Comparison of ENCODE assay signal across 1 cellular context in genomic region chr7:27606270-27607209, GRCh38.
TF ChIP-seq lines count a peak whose summit lies in the region.

No MANE protein-coding gene starts in this region.

TF ChIP-seq in HepG2, 621 proteins besides CTCF, POLR2A, EP300 and RAD21 (continued from another document):
- TF ChIP-seq PRDM15 (CRISPR knock-in tag; IDR thresholded peaks at IDR 0.05) (peak; percentile 72), ZBTB37 (CRISPR knock-in tag; IDR thresholded peaks at IDR 0.05) (peak; percentile 65; the same call in 1 of the 2 replicates), ARID3A (IDR thresholded peaks at IDR 0.05; ENCODE audit: low read depth, low read length) (peak; percentile 55; the same call in 1 of the 2 replicates), ZBTB7B (CRISPR knock-in tag; IDR thresholded peaks at IDR 0.05) (peak; percentile 85), NR2F6 (IDR thresholded peaks at IDR 0.05) (peak; percentile 59), NR2F6 (CRISPR knock-in tag; IDR thresholded peaks at IDR 0.05) (peak; percentile 58; the same call in 1 of the 2 replicates), HNF4G (IDR thresholded peaks at IDR 0.05; ENCODE audit: borderline replicate concordance, low read depth, low read length) (peak; percentile 40; the same call in 1 of the 2 replicates), HNF4G (CRISPR knock-in tag; IDR thresholded peaks at IDR 0.05; ENCODE audit: borderline replicate concordance, low read depth) (no peak), NCOA2 (CRISPR knock-in tag; IDR thresholded peaks at IDR 0.05) (peak; percentile 31; the same call in 1 of the 2 replicates), HDAC2 (CRISPR knock-in tag; IDR thresholded peaks at IDR 0.05) (peak; percentile 8; the same call in 1 of the 2 replicates), ZNF784 (CRISPR knock-in tag; IDR thresholded peaks at IDR 0.05; ENCODE audit: borderline replicate concordance) (0 out of 2 replicates have a peak, but pooled peaks have one; percentile 42), ZSCAN30 (CRISPR knock-in tag; IDR thresholded peaks at IDR 0.05) (no peak), RERE (CRISPR knock-in tag; IDR thresholded peaks at IDR 0.05; ENCODE audit: low read depth) (no peak), ZNF468 (CRISPR knock-in tag; IDR thresholded peaks at IDR 0.05) (no peak), ATF3 (CRISPR knock-in tag; IDR thresholded peaks at IDR 0.05) (no peak), RARA (CRISPR knock-in tag; IDR thresholded peaks at IDR 0.05) (peak; percentile 52), NR2F2 (IDR thresholded peaks at IDR 0.05; ENCODE audit: borderline replicate concordance, low read depth) (peak; percentile 33; the same call in 1 of the 2 replicates), DMAP1 (CRISPR knock-in tag; IDR thresholded peaks at IDR 0.05) (peak; percentile 12; the same call in 1 of the 2 replicates), NCOR1 (IDR thresholded peaks at IDR 0.05; ENCODE audit: borderline replicate concordance, low read length) (peak; percentile 64; the same call in 1 of the 2 replicates), PATZ1 (CRISPR knock-in tag; IDR thresholded peaks at IDR 0.05) (peak; percentile 36; the same call in 1 of the 2 replicates), SOX6 (IDR thresholded peaks at IDR 0.05) (no peak), SOX6 (CRISPR knock-in tag; IDR thresholded peaks at IDR 0.05) (peak; percentile 35; the same call in 1 of the 2 replicates), BCL6 (CRISPR knock-in tag; IDR thresholded peaks at IDR 0.05) (peak; percentile 16; the same call in 1 of the 2 replicates), KDM6A (CRISPR knock-in tag; IDR thresholded peaks at IDR 0.05; ENCODE audit: low read depth) (peak; percentile 11; the same call in 1 of the 2 replicates), ZNF740 (CRISPR knock-in tag; IDR thresholded peaks at IDR 0.05) (peak; percentile 57; the same call in 1 of the 2 replicates), TFE3 (CRISPR knock-in tag; IDR thresholded peaks at IDR 0.05) (no peak), CREM (IDR thresholded peaks at IDR 0.05) (peak; percentile 28; the same call in 1 of the 2 replicates), CREM (CRISPR knock-in tag; IDR thresholded peaks at IDR 0.05) (no peak), TCF7 (IDR thresholded peaks at IDR 0.05; ENCODE audit: low read depth) (peak; percentile 71), CEBPG (CRISPR knock-in tag; IDR thresholded peaks at IDR 0.05) (peak; percentile 91), HNF4A (CRISPR knock-in tag; IDR thresholded peaks at IDR 0.05) (peak; percentile 67), GATAD2A (CRISPR knock-in tag; IDR thresholded peaks at IDR 0.05) (peak; percentile 48; the same call in 1 of the 2 replicates), HNF1A (IDR thresholded peaks at IDR 0.05; ENCODE audit: low read depth) (peak; percentile 60), HNF1A (CRISPR knock-in tag; IDR thresholded peaks at IDR 0.05; ENCODE audit: borderline replicate concordance) (no peak)
TF ChIP-seq in HepG2: peak in this region for 34.
